ENCODE assay signal across 17 cellular contexts in genomic region chr4:165799384-165799815, GRCh38.
DNase-seq lines count a peak whose midpoint lies in the region; ATAC-seq and TF ChIP-seq lines count a peak whose summit lies in the region.
"Had no signal": no experiment of that assay in that cellular context is flagged by ENCODE, and none has a peak within 500 bp of the region (broad histone marks: within the 10 kb centered on the region; RNA-seq: fewer than 3 reads in every experiment).

No MANE protein-coding gene starts in this region.

- H3K4me3 ChIP-seq in lower lobe of right lung (no peak overlapping the region), testis (peak overlapping the region; percentile 15 to 47), vagina (no peak overlapping the region)
- H3K4me3 ChIP-seq: HAP-1 had no signal

- H3K9me3 ChIP-seq in lower lobe of right lung, result no peaks in the 10 kb centered on the region
- no peaks in the 10 kb centered on the region for H3K9me3 ChIP-seq in testis
- H3K9me3 ChIP-seq in vagina, result no peaks in the 10 kb centered on the region
- H3K9me3 ChIP-seq: HAP-1 had no signal

- ATAC-seq in lower lobe of right lung, result peak in 1 of 2 donors; percentile 30
- ATAC-seq: CD8-positive, alpha-beta T cell had no signal

- TF ChIP-seq CTCF in chondrocyte (IDR thresholded peaks at IDR 0.05), result no peak
- no peak for TF ChIP-seq CTCF in lower lobe of right lung (IDR thresholded peaks at IDR 0.05)
- TF ChIP-seq CTCF in testis (IDR thresholded peaks at IDR 0.05), result no peak
- TF ChIP-seq CTCF in vagina (IDR thresholded peaks at IDR 0.05), result no peak

- H3K36me3 Mint-ChIP-seq in chondrocyte (ENCODE audit: low read depth), result no peaks in the 10 kb centered on the region
- H3K36me3 Mint-ChIP-seq: CD14-positive monocyte; CD8-positive, alpha-beta T cell had no signal

- H3K36me3 ChIP-seq in lower lobe of right lung (no peaks in the 10 kb centered on the region), testis (ENCODE audit: low read depth, missing control alignments) (no peaks in the 10 kb centered on the region), vagina (no peaks in the 10 kb centered on the region)
- H3K36me3 ChIP-seq: HAP-1 had no signal

- no peak overlapping the region for H3K4me3 Mint-ChIP-seq in chondrocyte (ENCODE audit: unreplicated experiment)
- H3K4me3 Mint-ChIP-seq: CD14-positive monocyte; CD8-positive, alpha-beta T cell had no signal

- H3K27ac Mint-ChIP-seq in chondrocyte (ENCODE audit: unreplicated experiment), result no peak overlapping the region
- H3K27ac Mint-ChIP-seq: CD14-positive monocyte; CD8-positive, alpha-beta T cell had no signal

- TF ChIP-seq POLR2A in testis (IDR thresholded peaks at IDR 0.05), result no peak
- no peak for TF ChIP-seq POLR2A in vagina (IDR thresholded peaks at IDR 0.05)

- no peaks in the 10 kb centered on the region for H3K4me1 Mint-ChIP-seq in chondrocyte (ENCODE audit: low read depth)
- H3K4me1 Mint-ChIP-seq: CD14-positive monocyte had no signal

- intact Hi-C loops in lower lobe of right lung (cut with DNase I), result no loop called here
- intact Hi-C loops in testis (cut with DNase I; ENCODE audit: low total_unique reads), result no loop called here
- intact Hi-C loops in vagina (cut with DNase I), result no loop called here

- H3K9me3 Mint-ChIP-seq in chondrocyte (ENCODE audit: low read depth), result no peaks in the 10 kb centered on the region
- H3K9me3 Mint-ChIP-seq: CD8-positive, alpha-beta T cell had no signal

- peak; percentile 9 for DNase-seq in activated naive CD4-positive, alpha-beta T cell treated with anti-CD3 and anti-CD28 coated beads, Interleukin-2, amount 50 U/mL, for 16 hours
- DNase-seq in activated naive CD4-positive, alpha-beta T cell treated with Interleukin-2 at 50 U/mL for 16 hours, result no peak
- DNase-seq in chondrocyte (ENCODE audit: low spot score) (peak; percentile 82), lower lobe of right lung (peak; percentile 38), testis (peak; percentile 42), vagina (ENCODE audit: extremely low spot score in 2 of 2) (no peak), cerebellum (ENCODE audit: low spot score) (no peak), SKM-1 (lab: John Stamatoyannopoulos, UW; ENCODE audit: unreplicated experiment) (no peak)
- DNase-seq: CD8-positive, alpha-beta T cell; COR-L47; DND-41; GDM1; GOT3 had no signal

- H3K27me3 ChIP-seq in lower lobe of right lung (ENCODE audit: low read depth), result no peaks in the 10 kb centered on the region
- no peaks in the 10 kb centered on the region for H3K27me3 ChIP-seq in testis
- H3K27me3 ChIP-seq in vagina, result no peaks in the 10 kb centered on the region

- H3K27me3 Mint-ChIP-seq in chondrocyte (ENCODE audit: low read depth), result peaks cover 8% of the 10 kb centered on the region

- WGBS in testis, 2 donors, result 76 to 91% methylated on average over 15 to 28 of the region's 28 CpGs

- H3K27ac ChIP-seq in lower lobe of right lung (no peak overlapping the region), testis (no peak overlapping the region), vagina (no peak overlapping the region)
- H3K27ac ChIP-seq: 22Rv1, HL-60 had no signal

- H3K4me1 ChIP-seq in lower lobe of right lung, result no peaks in the 10 kb centered on the region
- H3K4me1 ChIP-seq in testis, result no peaks in the 10 kb centered on the region
- H3K4me1 ChIP-seq in vagina, result no peaks in the 10 kb centered on the region
- H3K4me1 ChIP-seq: HAP-1 had no signal

Comparison
In these comparisons a context has a peak if more than half of its experiments do, and no peak if none do; other contexts are left out.
1. DNase-seq: peak in activated naive CD4-positive, alpha-beta T cell treated with anti-CD3 and anti-CD28 coated beads, Interleukin-2, amount 50 U/mL, for 16 hours (single experiment), chondrocyte (single experiment), lower lobe of right lung (single experiment) and testis (single experiment); none in activated naive CD4-positive, alpha-beta T cell treated with Interleukin-2 at 50 U/mL for 16 hours (single experiment), vagina (0 of 2), cerebellum (single experiment) and SKM-1 (single experiment).
2. H3K4me3 ChIP-seq: peak in testis (2 of 2); none in lower lobe of right lung (single experiment) and vagina (0 of 2).